Comparison of ENCODE assay signal across 8 cellular contexts in the genomic region with DNA sequence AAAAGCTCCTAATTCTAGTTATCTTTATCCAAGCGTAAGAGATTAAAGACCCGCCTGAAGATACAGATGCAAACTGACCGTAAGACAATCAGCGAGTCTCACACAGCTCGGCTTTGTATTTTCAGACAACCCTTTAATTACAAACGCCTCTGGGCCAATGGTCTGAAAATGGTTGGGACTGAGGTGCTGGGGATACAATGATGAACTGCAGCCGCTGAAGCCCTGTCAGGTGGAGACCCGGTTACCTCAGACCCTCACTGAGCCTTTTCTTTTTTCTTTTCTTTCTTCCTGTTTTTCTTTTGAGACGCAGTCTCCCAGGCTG. TPM values are rescaled to one million over a fixed set of nuclear protein-coding genes. Genes with fewer than 3 reads are reported as not detected.
DNase-seq lines count a peak whose midpoint lies in the region; ATAC-seq and TF ChIP-seq lines count a peak whose summit lies in the region.

No MANE protein-coding gene starts in this region.

- TF ChIP-seq CTCF in left lung (IDR thresholded peaks at IDR 0.05) = no peak

- 43% methylated on average over 9 of the region's 9 CpGs for WGBS in thymus

- H3K4me3 ChIP-seq in left lung = peak overlapping the region; percentile 74 to 79
- peak overlapping the region; percentile 57 for H3K4me3 ChIP-seq in thymus (ENCODE audit: low read length)

- DNase-seq in NCI-H2171 treated with DMSO at 0.1 percent for 48 hours (lab: John Stamatoyannopoulos, UW) (peak; percentile 31), NCI-H2171 (lab: John Stamatoyannopoulos, UW) (no peak), NCI-H2227 (lab: John Stamatoyannopoulos, UW; ENCODE audit: unreplicated experiment) (peak; percentile 52), caudate nucleus (lab: John Stamatoyannopoulos, UW) (peak in 4 of 61 donors; percentile 35 to 43 (median 38)), left lung (no peak)

- no peaks in the 10 kb centered on the region for H3K36me3 ChIP-seq in left lung
- no peaks in the 10 kb centered on the region for H3K36me3 ChIP-seq in thymus (ENCODE audit: control insufficient read depth, insufficient read depth)

- H3K27me3 ChIP-seq in left lung (no peaks in the 10 kb centered on the region), thymus (ENCODE audit: control insufficient read depth, insufficient read depth) (no peaks in the 10 kb centered on the region)

- H3K4me1 ChIP-seq in left lung (peaks cover 0 to 19% of the 10 kb centered on the region in 2 donors), thymus (ENCODE audit: control insufficient read depth, insufficient read depth, low read length) (peaks cover 7% of the 10 kb centered on the region)

- H3K27ac ChIP-seq in caudate nucleus (ENCODE audit: low read depth, low read length) (peak overlapping the region; percentile 79), left lung (peak overlapping the region; percentile 86 to 89), thymus (ENCODE audit: low read depth) (peak overlapping the region; percentile 81)

- H3K9me3 ChIP-seq in left lung (no peaks in the 10 kb centered on the region), thymus (ENCODE audit: control insufficient read depth) (no peaks in the 10 kb centered on the region)

- intact Hi-C loops in left lung (cut with DNase I) = no loop called here

- ATAC-seq in GM21825 (IDR thresholded peaks at IDR 0.05; ENCODE audit: unreplicated experiment) (peak; percentile 2), left lung (peak; percentile 2), GM18861 (IDR thresholded peaks at IDR 0.05; ENCODE audit: unreplicated experiment) (no peak)

RNA-seq across cellular contexts. Expression of a gene that starts 0.7 kb away (rescaled TPM):
- 10 to 100 TPM; 32.4 to 36.4 TPM for total RNA-seq in left lung
- polyA plus RNA-seq in thymus = 62.2 TPM

Comparison
In these comparisons a context has a peak if more than half of its experiments do, and no peak if none do; other contexts are left out.
1. DNase-seq: peak in NCI-H2171 treated with DMSO at 0.1 percent for 48 hours (single experiment) and NCI-H2227 (single experiment); none in NCI-H2171 (single experiment) and left lung (0 of 2).
2. Peak in every context shown above with its lines, with median percentiles within 50 percentile points of each other: H3K27ac ChIP-seq.